In genomic region chr3:50327129-50327528, GRCh38 we compare ENCODE assay signal across 8 cellular contexts. TPM values are rescaled to one million over a fixed set of nuclear protein-coding genes. Genes with fewer than 3 reads are reported as not detected.
DNase-seq lines count a peak whose midpoint lies in the region; ATAC-seq and TF ChIP-seq lines count a peak whose summit lies in the region.

No MANE protein-coding gene starts in this region.

- no peak for ATAC-seq in activated CD8-positive, alpha-beta memory T cell treated with anti-CD3 and anti-CD28 coated beads, Interleukin-2, amount 10 ng/mL, durations not matched to agents 7 days and 5 days
- ATAC-seq in HG03175 (IDR thresholded peaks at IDR 0.05; ENCODE audit: unreplicated experiment) = no peak

- H3K27me3 Mint-ChIP-seq in activated CD8-positive, alpha-beta memory T cell treated with anti-CD3 and anti-CD28 coated beads, Interleukin-2, amount 10 ng/mL, durations not matched to agents 7 days and 5 days = no peaks in the 10 kb centered on the region

- H3K4me1 Mint-ChIP-seq in activated CD8-positive, alpha-beta memory T cell treated with anti-CD3 and anti-CD28 coated beads, Interleukin-2, amount 10 ng/mL, durations not matched to agents 7 days and 5 days = peaks cover 30% of the 10 kb centered on the region

- 68 to 72% methylated on average over 4 of the region's 4 CpGs for WGBS in lower leg skin, 2 donors

- H3K9me3 Mint-ChIP-seq in activated CD8-positive, alpha-beta memory T cell treated with anti-CD3 and anti-CD28 coated beads, Interleukin-2, amount 10 ng/mL, durations not matched to agents 7 days and 5 days (ENCODE audit: low read depth) = no peaks in the 10 kb centered on the region

- no peak for TF ChIP-seq CTCF in ascending aorta (IDR thresholded peaks at IDR 0.05)
- no peak for TF ChIP-seq CTCF in lower leg skin (IDR thresholded peaks at IDR 0.05)
- TF ChIP-seq CTCF in tibial artery (IDR thresholded peaks at IDR 0.05) = no peak

- peak overlapping the region; percentile 67 for H3K27ac Mint-ChIP-seq in activated CD8-positive, alpha-beta memory T cell treated with anti-CD3 and anti-CD28 coated beads, Interleukin-2, amount 10 ng/mL, durations not matched to agents 7 days and 5 days

- peaks cover 5 to 20% of the 10 kb centered on the region in 2 donors for H3K4me1 ChIP-seq in ascending aorta
- peaks cover 0 to 38% (median 21%) of the 10 kb centered on the region in 4 donors for H3K4me1 ChIP-seq in tibial artery

- TF ChIP-seq POLR2A in lower leg skin (IDR thresholded peaks at IDR 0.05) = no peak

- peak overlapping the region; percentile 78 for H3K4me3 Mint-ChIP-seq in activated CD8-positive, alpha-beta memory T cell treated with anti-CD3 and anti-CD28 coated beads, Interleukin-2, amount 10 ng/mL, durations not matched to agents 7 days and 5 days

- CTCF ChIA-PET in activated CD8-positive, alpha-beta memory T cell treated with anti-CD3 and anti-CD28 coated beads, Interleukin-2, amount 10 ng/mL, durations not matched to agents 7 days and 5 days (lab: Charles Lee) = interaction anchor here (0.7 to 18.0 kb wide), 9 partner anchors 10 to 133 kb away, joined by 3 to 266 read pairs (median 5); partner anchors contain the start of genes HYAL1, HYAL3, IFRD2 and LSMEM2

- peak overlapping the region; percentile 84 to 89 for H3K27ac ChIP-seq in ascending aorta
- peak overlapping the region; percentile 88 to 95 for H3K27ac ChIP-seq in tibial artery

- no peaks in the 10 kb centered on the region for H3K27me3 ChIP-seq in ascending aorta
- H3K27me3 ChIP-seq in tibial artery = no peaks in the 10 kb centered on the region

- intact Hi-C loops in ascending aorta (cut with DNase I) (no loop called here), lower leg skin (cut with DNase I; ENCODE audit: low total_unique reads) (no loop called here), tibial artery (cut with DNase I; ENCODE audit: low total_unique reads) (no loop called here)

- H3K9me3 ChIP-seq in ascending aorta (no peaks in the 10 kb centered on the region), tibial artery (no peaks in the 10 kb centered on the region)

- peaks cover 28 to 44% of the 10 kb centered on the region in 2 donors for H3K36me3 ChIP-seq in ascending aorta
- H3K36me3 ChIP-seq in tibial artery = peaks cover 30 to 53% (median 46%) of the 10 kb centered on the region in 3 donors

- H3K4me3 ChIP-seq in ascending aorta (peak overlapping the region; percentile 81 to 95), lower leg skin (ENCODE audit: low read depth, poor library complexity, severe bottlenecking) (peak overlapping the region; percentile 73), tibial artery (peak overlapping the region; percentile 92 to 100)

- H3K36me3 Mint-ChIP-seq in activated CD8-positive, alpha-beta memory T cell treated with anti-CD3 and anti-CD28 coated beads, Interleukin-2, amount 10 ng/mL, durations not matched to agents 7 days and 5 days = peaks cover 23% of the 10 kb centered on the region

- in situ Hi-C loops in ACHN (cut with HindIII; ENCODE audit: low pct_ligation_motif_present, low pct_unique_long_range_greater_than_20kb, low sequenced_read_pairs) = no loop called here

- peak; percentile 39 for DNase-seq in activated CD8-positive, alpha-beta memory T cell treated with anti-CD3 and anti-CD28 coated beads, Interleukin-2, amount 10 ng/mL, durations not matched to agents 7 days and 5 days
- no peak for DNase-seq in activated CD8-positive, alpha-beta memory T cell treated with anti-CD3 and anti-CD28 coated beads for 24 hours
- DNase-seq in ascending aorta (ENCODE audit: low spot score in 2 of 2) = no peak
- peak in 1 of 2 donors; percentile 16 for DNase-seq in lower leg skin (ENCODE audit: low spot score in 2 of 2)
- no peak for DNase-seq in tibial artery
- no peak for DNase-seq in ACHN
- DNase-seq in DMS79 treated with DMSO at 0.1 percent for 48 hours (lab: John Stamatoyannopoulos, UW) = no peak

RNA-seq across cellular contexts. Expression of gene TUSC2, which starts 0.9 kb away (rescaled TPM):
- 10 to 100 TPM; 20.4 to 25.0 TPM for total RNA-seq in activated CD8-positive, alpha-beta memory T cell treated with anti-CD3 and anti-CD28 coated beads, Interleukin-2, amount 10 ng/mL, durations not matched to agents 7 days and 5 days
- 25.4 TPM for total RNA-seq in ascending aorta
- total RNA-seq in lower leg skin = 10 to 100 TPM; 13.1 to 24.2 (median 18.0) TPM

RNA-seq across cellular contexts. Expression of gene HYAL2, which starts 4.6 kb away (rescaled TPM):
- 1 to 10 TPM; 7.4 TPM for total RNA-seq in activated CD8-positive, alpha-beta memory T cell treated with anti-CD3 and anti-CD28 coated beads, Interleukin-2, amount 10 ng/mL, durations not matched to agents 7 days and 5 days
- total RNA-seq in ascending aorta (449 TPM), lower leg skin (10 to 100 TPM; 44.1 to 95.7 (median 72.9) TPM)

RNA-seq across cellular contexts. Expression of gene RASSF1, which starts 13.5 kb away (rescaled TPM):
- 100 to 1,000 TPM; 124 to 205 TPM for total RNA-seq in activated CD8-positive, alpha-beta memory T cell treated with anti-CD3 and anti-CD28 coated beads, Interleukin-2, amount 10 ng/mL, durations not matched to agents 7 days and 5 days
- total RNA-seq in ascending aorta = 34.9 TPM
- total RNA-seq in lower leg skin = 10 to 100 TPM; 33.5 to 50.0 (median 47.2) TPM

RNA-seq across cellular contexts. Expression of gene ZMYND10, which starts 18.4 kb away (rescaled TPM):
- total RNA-seq in activated CD8-positive, alpha-beta memory T cell treated with anti-CD3 and anti-CD28 coated beads, Interleukin-2, amount 10 ng/mL, durations not matched to agents 7 days and 5 days = 1 to 10 TPM; 2.4 to 2.9 TPM
- total RNA-seq in ascending aorta (not detected), lower leg skin (1 to 10 TPM in 1 of 4 donors, under 1 TPM in 2, not detected in 1; 0.42 to 1.8 (median 0.74) TPM)

RNA-seq across cellular contexts. Expression of gene NPRL2, which starts 23.4 kb away (rescaled TPM):
- total RNA-seq in activated CD8-positive, alpha-beta memory T cell treated with anti-CD3 and anti-CD28 coated beads, Interleukin-2, amount 10 ng/mL, durations not matched to agents 7 days and 5 days = 10 to 100 TPM; 45.3 to 49.7 TPM
- total RNA-seq in ascending aorta = 37.8 TPM
- total RNA-seq in lower leg skin = 10 to 100 TPM; 17.3 to 28.0 (median 23.2) TPM

Comparison
In these comparisons a context has a peak if more than half of its experiments do, and no peak if none do; other contexts are left out.
1. RNA of gene HYAL2, which starts 4.6 kb away (total RNA-seq): 449 TPM in ascending aorta (single experiment) and 44.1 to 95.7 TPM in lower leg skin; 7.4 TPM in activated CD8-positive, alpha-beta memory T cell treated with anti-CD3 and anti-CD28 coated beads, Interleukin-2, amount 10 ng/mL, durations not matched to agents 7 days and 5 days; every median in the first group is over 4 times any median in the second.
2. Peak in every context shown above with its lines, with median percentiles within 50 percentile points of each other: H3K4me3 ChIP-seq.